9 cellular contexts compared by ENCODE assay signal in the genomic region with DNA sequence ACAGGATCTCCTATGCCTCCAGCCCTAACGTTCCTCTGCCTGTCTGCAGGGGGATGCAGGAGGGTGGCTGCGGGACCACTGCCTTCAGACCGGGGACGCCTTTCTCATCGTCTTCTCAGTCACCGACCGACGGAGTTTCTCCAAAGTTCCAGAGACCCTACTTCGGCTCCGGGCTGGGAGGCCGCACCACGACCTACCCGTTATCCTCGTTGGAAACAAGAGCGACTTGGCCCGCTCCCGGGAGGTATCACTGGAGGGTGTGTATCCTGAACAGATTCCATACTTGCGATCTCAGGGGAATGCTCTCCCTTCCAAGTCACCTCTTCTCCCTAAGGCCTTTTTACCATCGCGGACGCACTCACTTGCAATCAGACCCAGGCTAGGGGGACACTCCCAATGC. TPM values are rescaled to one million over a fixed set of nuclear protein-coding genes. Genes with fewer than 3 reads are reported as not detected.
DNase-seq lines count a peak whose midpoint lies in the region; ATAC-seq and TF ChIP-seq lines count a peak whose summit lies in the region.
"Had no signal": no experiment of that assay in that cellular context is flagged by ENCODE, and none has a peak within 500 bp of the region (broad histone marks: within the 10 kb centered on the region; RNA-seq: fewer than 3 reads in every experiment).

No MANE protein-coding gene starts in this region.

- peaks cover 0 to 2% (median 0%) of the 10 kb centered on the region in 8 donors for H3K9me3 Mint-ChIP-seq in CD4-positive, alpha-beta memory T cell
- no peaks in the 10 kb centered on the region for H3K9me3 Mint-ChIP-seq in effector memory CD8-positive, alpha-beta T cell

- H3K27me3 ChIP-seq in CD4-positive, alpha-beta memory T cell (ENCODE audit: insufficient read depth, low read length), result no peaks in the 10 kb centered on the region
- H3K27me3 ChIP-seq in MM.1S (replicated peaks; ENCODE audit: insufficient read depth, low read length) (no peaks in the 10 kb centered on the region), neuronal stem cell (ENCODE audit: control insufficient read depth in 3 of 3, insufficient read depth in 3 of 3, low read depth in 1 of 3, low read length in 3 of 3) (peaks cover 0 to 6% (median 0%) of the 10 kb centered on the region in 3 experiments)

- peaks cover 2% of the 10 kb centered on the region for H3K79me1 ChIP-seq in neuronal stem cell (ENCODE audit: low read depth, low read length)

- peaks cover 36 to 85% (median 60%) of the 10 kb centered on the region in 4 donors for H3K4me1 Mint-ChIP-seq in CD4-positive, alpha-beta memory T cell
- peaks cover 22 to 26% of the 10 kb centered on the region in 2 donors for H3K4me1 Mint-ChIP-seq in effector memory CD8-positive, alpha-beta T cell (ENCODE audit: low read depth in 2 of 2)

- H2BK120ac ChIP-seq in neuronal stem cell (ENCODE audit: low read depth, low read length), result no peak overlapping the region

- no CpG with 5 or more reads among the region's 21 CpGs for WGBS in neuronal stem cell (ENCODE audit: extremely low coverage in 2 of 2, insufficient read length in 2 of 2, insufficient replicate concordance in 1 of 2), 2 donors

- H3K9me2 ChIP-seq in MM.1S (replicated peaks; ENCODE audit: insufficient read depth, low read length), result no peaks in the 10 kb centered on the region

- no peaks in the 10 kb centered on the region for H3K9me3 ChIP-seq in CD4-positive, alpha-beta memory T cell (ENCODE audit: control insufficient read depth in 1 of 2, low read length in 2 of 2)
- H3K9me3 ChIP-seq in MM.1S (replicated peaks; ENCODE audit: insufficient read depth, low read length), result no peaks in the 10 kb centered on the region
- H3K9me3 ChIP-seq in neuronal stem cell (replicated peaks in 1 of 2; ENCODE audit: control insufficient read depth in 2 of 2, insufficient read depth in 1 of 2, low read depth in 1 of 2, low read length in 2 of 2), result no peaks in the 10 kb centered on the region

- CTCF ChIA-PET in CD4-positive, alpha-beta memory T cell (lab: Charles Lee; ENCODE audit: partially characterized antibody), result interaction anchor here (1.0 to 11.4 kb wide), 12 partner anchors 8 to 316 kb away, joined by 3 to 191 read pairs (median 6); partner anchors contain the start of gene LRP10

- peak overlapping the region; percentile 82; the same call in 1 of the 2 replicates for H3K9ac ChIP-seq in MM.1S (ENCODE audit: low read length)
- H3K9ac ChIP-seq in neuronal stem cell (ENCODE audit: low read depth, low read length, poor library complexity), result no peak overlapping the region

- H2BK5ac ChIP-seq in neuronal stem cell (ENCODE audit: low read length), result no peak overlapping the region

- H3K4me2 ChIP-seq in MM.1S (ENCODE audit: low read depth, low read length) (peak overlapping the region; percentile 79; the same call in 1 of the 2 replicates), neuronal stem cell (ENCODE audit: insufficient read depth, low read length, poor library complexity, severe bottlenecking) (peak overlapping the region; percentile 91)

- peak overlapping the region; percentile 68 for H3K27ac ChIP-seq in CD4-positive, alpha-beta memory T cell (ENCODE audit: low read depth, low read length)
- peak overlapping the region; percentile 97; the same call in 1 of the 2 replicates for H3K27ac ChIP-seq in MM.1S (ENCODE audit: low read length)
- no peak overlapping the region for H3K27ac ChIP-seq in neuronal stem cell (replicated peaks; ENCODE audit: low read length)

- no peak for ATAC-seq in effector memory CD8-positive, alpha-beta T cell (replicated peaks)
- no peak for ATAC-seq in GM19455 (IDR thresholded peaks at IDR 0.05; ENCODE audit: unreplicated experiment)

- no peaks in the 10 kb centered on the region for H3K36me3 ChIP-seq in CD4-positive, alpha-beta memory T cell (ENCODE audit: insufficient read depth, low read length)
- H3K36me3 ChIP-seq in MM.1S (replicated peaks; ENCODE audit: insufficient read depth, low read length) (no peaks in the 10 kb centered on the region), neuronal stem cell (replicated peaks in 1 of 2; ENCODE audit: control insufficient read depth in 2 of 2, insufficient read depth in 2 of 2, low read length in 2 of 2) (no peaks in the 10 kb centered on the region)

- peak overlapping the region; percentile 71 for H2AK5ac ChIP-seq in neuronal stem cell (ENCODE audit: low read depth, low read length)

- no peak overlapping the region for H2AFZ ChIP-seq in MM.1S (ENCODE audit: low read length)
- H2AFZ ChIP-seq in neuronal stem cell (ENCODE audit: low read length), result peak overlapping the region; percentile 91

- no peaks in the 10 kb centered on the region for H3K27me3 Mint-ChIP-seq in CD4-positive, alpha-beta memory T cell
- no peaks in the 10 kb centered on the region for H3K27me3 Mint-ChIP-seq in effector memory CD8-positive, alpha-beta T cell

- no peak overlapping the region for H2BK15ac ChIP-seq in neuronal stem cell (ENCODE audit: low read length)

- peak overlapping the region; percentile 70 for H3K23ac ChIP-seq in neuronal stem cell (ENCODE audit: low read depth, low read length, poor library complexity)

- peaks cover 6 to 8% of the 10 kb centered on the region in 2 donors for H3K36me3 Mint-ChIP-seq in CD4-positive, alpha-beta memory T cell
- peaks cover 27% of the 10 kb centered on the region for H3K36me3 Mint-ChIP-seq in effector memory CD8-positive, alpha-beta T cell (ENCODE audit: insufficient read depth)

- peaks cover 24% of the 10 kb centered on the region for H3F3A ChIP-seq in MM.1S (ENCODE audit: insufficient read depth, low read length)

- peak overlapping the region; percentile 15 to 95 (median 89) for H3K27ac Mint-ChIP-seq in CD4-positive, alpha-beta memory T cell
- H3K27ac Mint-ChIP-seq in effector memory CD8-positive, alpha-beta T cell, result peak overlapping the region in 1 of 2 donors; percentile 52

- no peaks in the 10 kb centered on the region for H4K20me1 ChIP-seq in MM.1S (ENCODE audit: insufficient read depth, low read length)

- H3K14ac ChIP-seq in neuronal stem cell (ENCODE audit: low read length), result no peak overlapping the region

- H3K4me1 ChIP-seq in CD4-positive, alpha-beta memory T cell (ENCODE audit: insufficient read depth, low read length), result peaks cover 57% of the 10 kb centered on the region
- peaks cover 5% of the 10 kb centered on the region; the same call in 1 of the 2 replicates for H3K4me1 ChIP-seq in MM.1S (ENCODE audit: low read length)
- peaks cover 34 to 41% of the 10 kb centered on the region in 2 donors for H3K4me1 ChIP-seq in neuronal stem cell (ENCODE audit: control insufficient read depth in 2 of 2, insufficient read depth in 1 of 2, low read depth in 1 of 2, low read length in 2 of 2)

- peak overlapping the region; percentile 2 for H2BK12ac ChIP-seq in neuronal stem cell (ENCODE audit: low read length)

- POLR2A ChIA-PET in CD4-positive, alpha-beta memory T cell (lab: Charles Lee; ENCODE audit: partially characterized antibody), result interaction anchor here (0.9 to 10.8 kb wide), 16 partner anchors 8 to 345 kb away, joined by 3 to 208 read pairs (median 8); partner anchors contain the start of genes ACIN1, C14orf119, LRP10 and MRPL52

- no peaks in the 10 kb centered on the region for H3K79me2 ChIP-seq in MM.1S (ENCODE audit: low read length)

- no peak overlapping the region for H4K91ac ChIP-seq in neuronal stem cell (ENCODE audit: low read depth, low read length, poor library complexity)

- H3K4me3 ChIP-seq in CD4-positive, alpha-beta memory T cell (ENCODE audit: low read length in 2 of 2), result no peak overlapping the region
- H3K4me3 ChIP-seq in MM.1S (ENCODE audit: low read length) (peak overlapping the region; percentile 62; the same call in 1 of the 2 replicates), neuronal stem cell (ENCODE audit: low read length in 2 of 2) (peak overlapping the region in 1 of 2 donors; percentile 61)

- H3K4me3 Mint-ChIP-seq in CD4-positive, alpha-beta memory T cell, result peak overlapping the region; percentile 67 to 97 (median 78)
- peak overlapping the region; percentile 79 to 80 for H3K4me3 Mint-ChIP-seq in effector memory CD8-positive, alpha-beta T cell

- H3K18ac ChIP-seq in neuronal stem cell (ENCODE audit: low read length), result peak overlapping the region; percentile 39

- no peak overlapping the region for H3K4ac ChIP-seq in neuronal stem cell (ENCODE audit: low read length)

- no peak for DNase-seq in CD4-positive, alpha-beta memory T cell
- DNase-seq in MM.1S (no peak), neuronal stem cell (ENCODE audit: low spot score) (no peak), anterior cingulate cortex (lab: John Stamatoyannopoulos, UW) (no peak), OCI-M2 (lab: John Stamatoyannopoulos, UW; ENCODE audit: unreplicated experiment) (no peak), occipital lobe (lab: John Stamatoyannopoulos, UW) (no peak)
- no peak for DNase-seq in effector memory CD8-positive, alpha-beta T cell

- intact Hi-C loops in CD4-positive, alpha-beta memory T cell (cut with micrococcal nuclease), result loop anchor here (2.0 kb wide), 1 partner anchor 43 kb away; the partner anchor contains the start of gene PRMT5

- H4K8ac ChIP-seq in neuronal stem cell (ENCODE audit: low read depth, low read length), result no peak overlapping the region

- no peak for TF ChIP-seq CTCF in MM.1S (IDR thresholded peaks at IDR 0.05; ENCODE audit: low read length)

RNA-seq across cellular contexts. Expression of gene REM2, which starts 3.0 kb away (rescaled TPM):
- total RNA-seq in CD4-positive, alpha-beta memory T cell, result 1 to 10 TPM; 4.4 to 4.6 TPM
- polyA plus RNA-seq in CD4-positive, alpha-beta memory T cell, result 1 to 10 TPM in 1 of 2 donors, under 1 TPM in 1; 0.55 to 1.5 TPM
- 1.8 TPM for polyA plus RNA-seq in neuronal stem cell (2013, experiment 1 of 2)
- 1.8 TPM for polyA plus RNA-seq in neuronal stem cell (2013, experiment 2 of 2)
- 1.7 TPM for total RNA-seq in occipital lobe
- total RNA-seq: dermis microvascular lymphatic vessel endothelial cell had no signal

RNA-seq across cellular contexts. Expression of gene LRP10, which starts 14.4 kb away (rescaled TPM):
- total RNA-seq in CD4-positive, alpha-beta memory T cell, result 10 to 100 TPM; 93.1 to 98.1 TPM
- 100 to 1,000 TPM in 1 of 2 donors, 10 to 100 TPM in 1; 92.0 to 118 TPM for polyA plus RNA-seq in CD4-positive, alpha-beta memory T cell
- polyA plus RNA-seq in neuronal stem cell (2013, experiment 1 of 2), result 4.7 TPM
- polyA plus RNA-seq in neuronal stem cell (2013, experiment 2 of 2), result 4.6 TPM
- 3.4 TPM for total RNA-seq in occipital lobe

RNA-seq across cellular contexts. Expression of gene RBM23, which starts 33.0 kb away (rescaled TPM):
- 100 to 1,000 TPM; 119 to 123 TPM for total RNA-seq in CD4-positive, alpha-beta memory T cell
- polyA plus RNA-seq in CD4-positive, alpha-beta memory T cell, result 10 to 100 TPM; 57.1 to 58.3 TPM
- polyA plus RNA-seq in neuronal stem cell (2013, experiment 1 of 2), result 58.0 TPM
- polyA plus RNA-seq in neuronal stem cell (2013, experiment 2 of 2), result 55.8 TPM
- total RNA-seq in occipital lobe, result 78.6 TPM

RNA-seq across cellular contexts. Expression of gene PRMT5, which starts 43.2 kb away (rescaled TPM):
- total RNA-seq in CD4-positive, alpha-beta memory T cell, result 10 to 100 TPM; 25.8 to 30.5 TPM
- polyA plus RNA-seq in CD4-positive, alpha-beta memory T cell, result 10 to 100 TPM; 50.6 to 65.1 TPM
- polyA plus RNA-seq in neuronal stem cell (2013, experiment 1 of 2), result 88.1 TPM
- 93.5 TPM for polyA plus RNA-seq in neuronal stem cell (2013, experiment 2 of 2)
- 39.8 TPM for total RNA-seq in occipital lobe

RNA-seq across cellular contexts. Expression of gene MMP14, which starts 49.6 kb away (rescaled TPM):
- 1 to 10 TPM; 3.0 to 3.8 TPM for total RNA-seq in CD4-positive, alpha-beta memory T cell
- not detected for polyA plus RNA-seq in CD4-positive, alpha-beta memory T cell
- polyA plus RNA-seq in neuronal stem cell (2013, experiment 1 of 2), result 34.0 TPM
- polyA plus RNA-seq in neuronal stem cell (2013, experiment 2 of 2), result 34.3 TPM
- 8.3 TPM for total RNA-seq in occipital lobe

Comparison
In these comparisons a context has a peak if more than half of its experiments do, and no peak if none do; other contexts are left out.
1. RNA of gene LRP10, which starts 14.4 kb away (total RNA-seq): 93.1 to 98.1 TPM in CD4-positive, alpha-beta memory T cell; 3.4 TPM in occipital lobe (single experiment); every median in the first group is over 10 times any median in the second.